Comparison of ENCODE assay signal across 22 cellular contexts in genomic region chr15:82621970-82622369, GRCh38. TPM values are rescaled to one million over a fixed set of nuclear protein-coding genes. Genes with fewer than 3 reads are reported as not detected.
DNase-seq lines count a peak whose midpoint lies in the region; ATAC-seq, FAIRE-seq and TF ChIP-seq lines count a peak whose summit lies in the region.
"Had no signal": no experiment of that assay in that cellular context is flagged by ENCODE, and none has a peak within 500 bp of the region (broad histone marks: within the 10 kb centered on the region; RNA-seq: fewer than 3 reads in every experiment).

No MANE protein-coding gene starts in this region.

- H3K36me3 ChIP-seq in GM23338 (ENCODE audit: insufficient read depth): no peaks in the 10 kb centered on the region
- H3K36me3 ChIP-seq: spleen had no signal

- H3K27ac Mint-ChIP-seq in GM23338: no peak overlapping the region
- no peak overlapping the region for H3K27ac Mint-ChIP-seq in activated CD4-positive, alpha-beta memory T cell treated with anti-CD3 and anti-CD28 coated beads for 36 hours
- H3K27ac Mint-ChIP-seq: CD8-positive, alpha-beta T cell; immature natural killer cell; naive B cell; progenitor cell of endocrine pancreas; stimulated activated effector memory CD8-positive, alpha-beta T cell treated with anti-CD3 and anti-CD28 coated beads, Interleukin-12 subunit alpha, Interleukin-12 subunit beta, amount 100 ng/mL, for 72 hours had no signal

- no peaks in the 10 kb centered on the region for H3K9me2 ChIP-seq in GM23338 (ENCODE audit: insufficient read depth)

- H3K9me3 Mint-ChIP-seq in GM23338: no peaks in the 10 kb centered on the region
- no peaks in the 10 kb centered on the region for H3K9me3 Mint-ChIP-seq in activated CD4-positive, alpha-beta memory T cell treated with anti-CD3 and anti-CD28 coated beads for 36 hours
- H3K9me3 Mint-ChIP-seq: CD8-positive, alpha-beta T cell; immature natural killer cell; naive B cell; stimulated activated effector memory CD8-positive, alpha-beta T cell treated with anti-CD3 and anti-CD28 coated beads, Interleukin-12 subunit alpha, Interleukin-12 subunit beta, amount 100 ng/mL, for 72 hours had no signal

- H2AFZ ChIP-seq in GM23338: no peak overlapping the region

- peaks cover 2% of the 10 kb centered on the region for H3K27me3 Mint-ChIP-seq in GM23338 (ENCODE audit: insufficient read depth, low read depth, poor library complexity)
- H3K27me3 Mint-ChIP-seq in activated CD4-positive, alpha-beta memory T cell treated with anti-CD3 and anti-CD28 coated beads for 36 hours: peaks cover 6% of the 10 kb centered on the region
- H3K27me3 Mint-ChIP-seq: progenitor cell of endocrine pancreas had no signal

- H3K27me3 ChIP-seq in GM23338 (ENCODE audit: insufficient read depth): no peaks in the 10 kb centered on the region
- peaks cover 14% of the 10 kb centered on the region for H3K27me3 ChIP-seq in foreskin keratinocyte
- H3K27me3 ChIP-seq: spleen had no signal

- no peaks in the 10 kb centered on the region for H3F3A ChIP-seq in GM23338 (replicated peaks; ENCODE audit: low read depth)

- H3K79me2 ChIP-seq in GM23338 (replicated peaks; ENCODE audit: insufficient read depth): no peaks in the 10 kb centered on the region

- TF ChIP-seq POLR2A in GM12892 (IDR thresholded peaks at IDR 0.05; ENCODE audit: low read depth, low read length) (no peak), H54 (IDR thresholded peaks at IDR 0.05; ENCODE audit: low read depth, low read length) (no peak)

- no peaks in the 10 kb centered on the region for H3K4me1 Mint-ChIP-seq in GM23338
- no peaks in the 10 kb centered on the region for H3K4me1 Mint-ChIP-seq in activated CD4-positive, alpha-beta memory T cell treated with anti-CD3 and anti-CD28 coated beads for 36 hours (ENCODE audit: low read depth)
- H3K4me1 Mint-ChIP-seq: immature natural killer cell; naive B cell; stimulated activated effector memory CD8-positive, alpha-beta T cell treated with anti-CD3 and anti-CD28 coated beads, Interleukin-12 subunit alpha, Interleukin-12 subunit beta, amount 100 ng/mL, for 72 hours had no signal

- no peaks in the 10 kb centered on the region for H3K36me3 Mint-ChIP-seq in GM23338 (ENCODE audit: low read depth)
- no peaks in the 10 kb centered on the region for H3K36me3 Mint-ChIP-seq in activated CD4-positive, alpha-beta memory T cell treated with anti-CD3 and anti-CD28 coated beads for 36 hours
- H3K36me3 Mint-ChIP-seq: immature natural killer cell; naive B cell; stimulated activated effector memory CD8-positive, alpha-beta T cell treated with anti-CD3 and anti-CD28 coated beads, Interleukin-12 subunit alpha, Interleukin-12 subunit beta, amount 100 ng/mL, for 72 hours had no signal

- FAIRE-seq in GM12892 (lab: Jason Lieb, UNC) (no peak), H54 (lab: Jason Lieb, UNC) (no peak)

- no peak overlapping the region for H3K4me2 ChIP-seq in GM23338

- no peaks in the 10 kb centered on the region for H4K20me1 ChIP-seq in GM23338 (replicated peaks; ENCODE audit: insufficient read depth)

- CTCF ChIA-PET in activated CD4-positive, alpha-beta memory T cell treated with anti-CD3 and anti-CD28 coated beads for 36 hours (lab: Charles Lee): no interaction called here

- H3K4me1 ChIP-seq in GM23338 (ENCODE audit: insufficient read depth): no peaks in the 10 kb centered on the region
- no peaks in the 10 kb centered on the region for H3K4me1 ChIP-seq in foreskin keratinocyte
- H3K4me1 ChIP-seq: spleen had no signal

- peak; percentile 52 to 66 for TF ChIP-seq CTCF in GM23338 (conservative IDR thresholded peaks at IDR 0.05; ENCODE audit: low read depth in 2 of 2)
- peak; percentile 29 for TF ChIP-seq CTCF in foreskin keratinocyte (conservative IDR thresholded peaks at IDR 0.05)

- no peak overlapping the region for H3K4me3 ChIP-seq in GM23338
- H3K4me3 ChIP-seq: lung, spleen had no signal

- DNase-seq in AG08396 (ENCODE audit: low spot score): peak; percentile 9
- DNase-seq in GM23338 (ENCODE audit: low spot score): peak; percentile 45
- DNase-seq in SW480 (ENCODE audit: low spot score): peak; percentile 12
- no peak for DNase-seq in foreskin keratinocyte
- DNase-seq in effector CD4-positive, alpha-beta T cell: no peak
- DNase-seq in GM12892 (ENCODE audit: insufficient read length): no peak
- DNase-seq in H54 (ENCODE audit: insufficient read length, low spot score): no peak
- DNase-seq in activated CD4-positive, alpha-beta memory T cell treated with anti-CD3 and anti-CD28 coated beads for 36 hours: no peak
- DNase-seq: activated CD4-positive, CD25-positive, alpha-beta regulatory T cell treated with anti-CD3 and anti-CD28 coated beads, Interleukin-2, amount 50 U/mL, for 72 hours; activated effector memory CD4-positive, alpha-beta T cell treated with Interleukin-2 at 50 U/mL for 16 hours; CD8-positive, alpha-beta T cell; GF-D8; HCEC 1CT; immature natural killer cell; naive B cell; NCI-H2081; spleen; trophoblast cell had no signal

- H3K4me3 Mint-ChIP-seq in GM23338: no peak overlapping the region
- H3K4me3 Mint-ChIP-seq in activated CD4-positive, alpha-beta memory T cell treated with anti-CD3 and anti-CD28 coated beads for 36 hours: no peak overlapping the region
- H3K4me3 Mint-ChIP-seq: CD8-positive, alpha-beta T cell; immature natural killer cell; naive B cell; stimulated activated effector memory CD8-positive, alpha-beta T cell treated with anti-CD3 and anti-CD28 coated beads, Interleukin-12 subunit alpha, Interleukin-12 subunit beta, amount 100 ng/mL, for 72 hours had no signal

- ATAC-seq in GM23338 (peak; percentile 88), foreskin keratinocyte (no peak)
- ATAC-seq: CD8-positive, alpha-beta T cell; stimulated activated effector memory CD8-positive, alpha-beta T cell treated with anti-CD3 and anti-CD28 coated beads, Interleukin-12 subunit alpha, Interleukin-12 subunit beta, amount 100 ng/mL, for 72 hours had no signal

- H3K27ac ChIP-seq in GM23338 (ENCODE audit: low read depth) (no peak overlapping the region), foreskin keratinocyte (no peak overlapping the region)
- H3K27ac ChIP-seq: spleen had no signal

- intact Hi-C loops in activated CD4-positive, alpha-beta memory T cell treated with anti-CD3 and anti-CD28 coated beads for 36 hours (cut with micrococcal nuclease): no loop called here

- POLR2A ChIA-PET in activated CD4-positive, alpha-beta memory T cell treated with anti-CD3 and anti-CD28 coated beads for 36 hours (lab: Charles Lee): no interaction called here

TF ChIP-seq in GM23338, 12 proteins besides CTCF, POLR2A, EP300 and RAD21:
- TF ChIP-seq EZH2phosphoT487 (IDR thresholded peaks at IDR 0.05; ENCODE audit: unreplicated experiment): no peak
- TF ChIP-seq, protein P1, sequence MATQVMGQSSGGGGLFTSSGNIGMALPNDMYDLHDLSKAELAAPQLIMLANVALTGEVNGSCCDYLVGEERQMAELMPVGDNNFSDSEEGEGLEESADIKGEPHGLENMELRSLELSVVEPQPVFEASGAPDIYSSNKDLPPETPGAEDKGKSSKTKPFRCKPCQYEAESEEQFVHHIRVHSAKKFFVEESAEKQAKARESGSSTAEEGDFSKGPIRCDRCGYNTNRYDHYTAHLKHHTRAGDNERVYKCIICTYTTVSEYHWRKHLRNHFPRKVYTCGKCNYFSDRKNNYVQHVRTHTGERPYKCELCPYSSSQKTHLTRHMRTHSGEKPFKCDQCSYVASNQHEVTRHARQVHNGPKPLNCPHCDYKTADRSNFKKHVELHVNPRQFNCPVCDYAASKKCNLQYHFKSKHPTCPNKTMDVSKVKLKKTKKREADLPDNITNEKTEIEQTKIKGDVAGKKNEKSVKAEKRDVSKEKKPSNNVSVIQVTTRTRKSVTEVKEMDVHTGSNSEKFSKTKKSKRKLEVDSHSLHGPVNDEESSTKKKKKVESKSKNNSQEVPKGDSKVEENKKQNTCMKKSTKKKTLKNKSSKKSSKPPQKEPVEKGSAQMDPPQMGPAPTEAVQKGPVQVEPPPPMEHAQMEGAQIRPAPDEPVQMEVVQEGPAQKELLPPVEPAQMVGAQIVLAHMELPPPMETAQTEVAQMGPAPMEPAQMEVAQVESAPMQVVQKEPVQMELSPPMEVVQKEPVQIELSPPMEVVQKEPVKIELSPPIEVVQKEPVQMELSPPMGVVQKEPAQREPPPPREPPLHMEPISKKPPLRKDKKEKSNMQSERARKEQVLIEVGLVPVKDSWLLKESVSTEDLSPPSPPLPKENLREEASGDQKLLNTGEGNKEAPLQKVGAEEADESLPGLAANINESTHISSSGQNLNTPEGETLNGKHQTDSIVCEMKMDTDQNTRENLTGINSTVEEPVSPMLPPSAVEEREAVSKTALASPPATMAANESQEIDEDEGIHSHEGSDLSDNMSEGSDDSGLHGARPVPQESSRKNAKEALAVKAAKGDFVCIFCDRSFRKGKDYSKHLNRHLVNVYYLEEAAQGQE (IDR thresholded peaks at IDR 0.05; ENCODE audit: unreplicated experiment): no peak

RNA-seq across cellular contexts. Expression of gene CPEB1, which starts 25.2 kb away (rescaled TPM):
- total RNA-seq in GM23338 (2014; rRNA removed; shearing (Covaris generic)): 7.0 and 9.4 TPM in 2 replicates
- polyA plus RNA-seq in GM23338 (2016; fragmentation: Nextera tagmentation; extraction: Ambion mirVana) (4.1 and 5.2 TPM in 2 replicates), foreskin keratinocyte (0.03 TPM in 1 of 2 replicates, not detected in the other)
- total RNA-seq in foreskin keratinocyte: not detected in 2 replicates
- 0.45 TPM for polyA plus RNA-seq in GM12892 (2012; ENCODE audit: missing spikeins)
- under 1 TPM; 0.07 to 0.21 TPM for total RNA-seq in activated CD4-positive, alpha-beta memory T cell treated with anti-CD3 and anti-CD28 coated beads for 36 hours
- total RNA-seq: T-helper 1 cell treated with Interleukin-12 subunit alpha and Interleukin-12 subunit beta and Interleukin-4 antibody, amounts not matched to agents 30 ng/mL and 1 ng/mL, for 36 hours had no signal
- polyA plus RNA-seq: immature natural killer cell had no signal

Comparison
In these comparisons a context has a peak if more than half of its experiments do, and no peak if none do; other contexts are left out.
1. DNase-seq: peak in AG08396 (single experiment), GM23338 (single experiment) and SW480 (single experiment); none in foreskin keratinocyte (0 of 2), effector CD4-positive, alpha-beta T cell (single experiment), GM12892 (single experiment), H54 (single experiment) and activated CD4-positive, alpha-beta memory T cell treated with anti-CD3 and anti-CD28 coated beads for 36 hours (single experiment).